In the genomic region with DNA sequence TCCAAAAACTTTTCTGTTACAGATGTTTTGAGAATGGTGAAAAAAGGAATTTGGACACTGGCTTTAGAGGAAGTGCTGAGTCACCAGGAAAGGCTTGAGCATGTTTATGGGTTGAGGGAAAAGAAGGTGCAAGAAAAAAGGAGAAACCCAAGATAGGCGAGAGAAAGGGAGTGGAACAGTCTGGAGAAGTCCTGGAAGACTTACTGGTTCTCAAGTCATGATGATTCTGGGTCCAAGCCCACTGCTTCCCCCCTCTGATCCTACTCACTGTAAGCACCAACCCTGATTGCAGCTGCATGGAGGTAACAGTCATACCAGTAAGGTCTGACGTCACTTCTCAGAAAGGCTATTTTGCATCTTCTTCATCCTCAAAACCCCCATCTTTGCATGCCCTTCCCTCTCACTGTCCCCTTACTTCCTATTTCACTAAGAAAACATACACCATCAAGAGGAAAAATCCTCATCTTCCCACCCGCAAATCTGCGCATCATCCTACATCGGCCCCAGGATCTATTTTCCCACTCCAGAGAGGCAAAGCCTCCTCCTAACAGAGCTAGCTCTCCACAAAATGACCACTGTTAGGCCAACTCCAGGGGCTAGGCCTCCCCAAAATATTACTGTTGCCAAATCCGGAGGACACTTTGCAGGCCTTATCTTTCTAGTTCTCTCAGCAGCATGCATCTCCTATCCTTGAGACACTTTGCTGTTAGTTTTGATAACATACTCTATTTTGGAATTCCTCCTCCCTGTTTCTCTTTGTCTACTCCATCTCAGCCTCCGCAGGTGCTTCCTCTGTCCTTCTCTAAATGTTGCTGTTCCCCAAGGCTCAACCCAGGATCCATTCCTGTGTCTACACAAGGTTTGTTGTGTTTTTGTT, we compare ENCODE assay signal across 8 cellular contexts. TPM values are rescaled to one million over a fixed set of nuclear protein-coding genes. Genes with fewer than 3 reads are reported as not detected.
DNase-seq lines count a peak whose midpoint lies in the region; ATAC-seq and TF ChIP-seq lines count a peak whose summit lies in the region.

No MANE protein-coding gene starts in this region.

- peak overlapping the region in 1 of 5 donors; percentile 26 for H3K27ac ChIP-seq in adrenal gland

- H3K27me3 ChIP-seq in adrenal gland, result no peaks in the 10 kb centered on the region

- H3K36me3 ChIP-seq in adrenal gland (replicated peaks in 1 of 2), result no peaks in the 10 kb centered on the region

- intact Hi-C loops in adrenal gland (cut with DNase I), result loop anchor here in 1 of 2 donors (5.0 kb wide), 1 partner anchor 32 kb away; no protein-coding TSS in a partner anchor

- peak; percentile 38 for ATAC-seq in HG03439 (IDR thresholded peaks at IDR 0.05; ENCODE audit: unreplicated experiment)

- H3K4me3 ChIP-seq in adrenal gland, result no peak overlapping the region

- peaks cover 10 to 38% of the 10 kb centered on the region in 2 donors for H3K4me1 ChIP-seq in adrenal gland (replicated peaks in 1 of 2)

- 88 to 91% (median 89%) methylated on average over 7 of the region's 7 CpGs for WGBS in adrenal gland, 4 donors

- no peaks in the 10 kb centered on the region for H3K9me3 ChIP-seq in adrenal gland (replicated peaks in 1 of 3)

- DNase-seq in EL (peak; percentile 51), GM19240 (ENCODE audit: insufficient read length, low spot score) (peak; percentile 51), dermis blood vessel endothelial cell (peak; percentile 44), NCI-H526 treated with DMSO at 0.1 percent for 48 hours (lab: John Stamatoyannopoulos, UW) (no peak), HT-29 (ENCODE audit: low spot score) (no peak), adrenal gland (no peak), cerebellar cortex (ENCODE audit: low spot score) (no peak)

- no peak for TF ChIP-seq CTCF in adrenal gland (IDR thresholded peaks at IDR 0.05)

- no peak for TF ChIP-seq POLR2A in adrenal gland (IDR thresholded peaks at IDR 0.05)

RNA-seq across cellular contexts. Expression of a gene that starts 3.2 kb away (rescaled TPM):
- 145 and 196 TPM in 2 replicates for total RNA-seq in dermis blood vessel endothelial cell
- 66.1 and 84.4 TPM in 2 replicates for total RNA-seq in HT-29 (2014; rRNA removed; shearing (Covaris generic))
- 100 to 1,000 TPM in 3 of 8 donors, 10 to 100 TPM in 5; 30.6 to 111 (median 83.6) TPM for total RNA-seq in adrenal gland
- polyA plus RNA-seq in adrenal gland, result 10 to 100 TPM; 17.6 to 43.2 (median 22.6) TPM

Comparison
In these comparisons a context has a peak if more than half of its experiments do, and no peak if none do; other contexts are left out.
1. DNase-seq: peak in EL (single experiment), GM19240 (single experiment) and dermis blood vessel endothelial cell (single experiment); none in NCI-H526 treated with DMSO at 0.1 percent for 48 hours (single experiment), HT-29 (single experiment), adrenal gland (0 of 7) and cerebellar cortex (single experiment).